8 cellular contexts compared by ENCODE assay signal in the genomic region with DNA sequence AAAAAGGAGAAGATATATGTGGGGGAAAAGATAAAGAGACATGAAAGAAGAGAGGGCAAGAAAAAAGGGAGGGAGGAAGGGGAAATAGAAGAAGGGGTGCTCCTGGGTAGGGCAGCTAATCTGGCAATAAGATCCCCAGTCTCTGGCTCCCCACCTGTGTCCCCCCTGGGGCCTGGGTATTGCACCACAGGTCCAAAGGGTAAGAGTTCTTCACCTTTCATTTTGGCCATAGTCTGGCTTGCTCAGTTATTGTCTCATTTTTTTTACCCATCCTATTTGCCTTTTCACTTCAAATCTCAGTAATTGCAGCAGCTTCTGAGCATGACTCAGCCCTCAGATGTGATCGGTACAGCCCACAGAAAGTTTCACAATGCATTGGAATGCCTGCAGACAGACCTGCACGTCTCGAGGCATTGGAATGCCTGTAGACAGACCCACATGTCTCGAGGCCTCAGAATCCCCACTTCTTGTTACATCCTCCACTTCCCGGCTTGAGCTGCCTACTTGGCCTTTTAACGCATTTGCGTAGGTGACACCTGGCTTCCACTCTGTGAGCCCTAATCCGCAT.
DNase-seq lines count a peak whose midpoint lies in the region; ATAC-seq lines count a peak whose summit lies in the region.

No MANE protein-coding gene starts in this region.

- H4K8ac ChIP-seq in mesendoderm (ENCODE audit: low read depth, low read length): no peak overlapping the region

- no peak overlapping the region for H3K9ac ChIP-seq in mesendoderm (ENCODE audit: low read length)

- no peak overlapping the region for H2AK5ac ChIP-seq in mesendoderm (ENCODE audit: low read length)

- no peaks in the 10 kb centered on the region for H3K79me2 ChIP-seq in mesendoderm (ENCODE audit: control insufficient read depth, insufficient read depth, low read length)

- no CpG with 5 or more reads among the region's 8 CpGs for WGBS in mesendoderm (ENCODE audit: extremely low coverage, insufficient coverage, low lambda C conversion rate)

- H3K18ac ChIP-seq in mesendoderm (ENCODE audit: low read length): no peak overlapping the region

- H3K23ac ChIP-seq in mesendoderm (ENCODE audit: low read length): no peak overlapping the region

- no peaks in the 10 kb centered on the region for H3K79me1 ChIP-seq in mesendoderm (ENCODE audit: low read length)

- DNase-seq in AG08396 (ENCODE audit: low spot score): peak; percentile 90
- peak; percentile 99 for DNase-seq in amniotic epithelial cell (ENCODE audit: low read depth)
- DNase-seq in mesendoderm: peak; percentile 96
- DNase-seq in NCI-H2081 (lab: John Stamatoyannopoulos, UW): no peak
- DNase-seq in GM19240 (ENCODE audit: insufficient read length, low spot score): no peak
- DNase-seq in posterior vena cava (ENCODE audit: low spot score): no peak

- ATAC-seq in HG03095 (IDR thresholded peaks at IDR 0.05; ENCODE audit: unreplicated experiment): peak; percentile 59
- no peak for ATAC-seq in GM19023 (IDR thresholded peaks at IDR 0.05; ENCODE audit: unreplicated experiment)

- no peaks in the 10 kb centered on the region for H3K27me3 ChIP-seq in mesendoderm (ENCODE audit: insufficient read depth, low read length, poor library complexity)

- H2BK5ac ChIP-seq in mesendoderm (ENCODE audit: low read length): no peak overlapping the region

- intact Hi-C loops in posterior vena cava (cut with DNase I): no loop called here

- peaks cover 2% of the 10 kb centered on the region for H3K4me1 ChIP-seq in mesendoderm (ENCODE audit: control insufficient read depth, low read depth, low read length)

- no peak overlapping the region for H2BK120ac ChIP-seq in mesendoderm (ENCODE audit: low read depth, low read length)

- H3K4me2 ChIP-seq in mesendoderm (ENCODE audit: low read length): no peak overlapping the region

- H3K27ac ChIP-seq in mesendoderm (ENCODE audit: low read depth, low read length): no peak overlapping the region

- H3K36me3 ChIP-seq in mesendoderm (ENCODE audit: control insufficient read depth, insufficient read depth, low read length): no peaks in the 10 kb centered on the region

- no peak overlapping the region for H2BK15ac ChIP-seq in mesendoderm (replicated peaks; ENCODE audit: low read depth)

- H4K5ac ChIP-seq in mesendoderm (ENCODE audit: low read length): no peak overlapping the region

- H3K56ac ChIP-seq in mesendoderm (ENCODE audit: low read length): no peak overlapping the region

- no peak overlapping the region for H3K4ac ChIP-seq in mesendoderm (ENCODE audit: low read depth, low read length)

- no peak overlapping the region for H3K4me3 ChIP-seq in mesendoderm (ENCODE audit: low read length)

Comparison
In these comparisons a context has a peak if more than half of its experiments do, and no peak if none do; other contexts are left out.
1. DNase-seq: peak in AG08396 (single experiment), amniotic epithelial cell (single experiment) and mesendoderm (single experiment); none in NCI-H2081 (0 of 2), GM19240 (single experiment) and posterior vena cava (single experiment).